ENCODE assay signal across 9 cellular contexts in genomic region chr5:168314735-168315411, GRCh38. TPM values are rescaled to one million over a fixed set of nuclear protein-coding genes. Genes with fewer than 3 reads are reported as not detected.
A peak's percentile ranks its signal among the peaks of the same experiment; 100 is the strongest.
DNase-seq lines count a peak whose midpoint lies in the region; ATAC-seq and TF ChIP-seq lines count a peak whose summit lies in the region.
"Had no signal": no experiment of that assay in that cellular context is flagged by ENCODE, and none has a peak within 500 bp of the region (broad histone marks: within the 10 kb centered on the region; RNA-seq: fewer than 3 reads in every experiment).

No MANE protein-coding gene starts in this region.

- no peak for TF ChIP-seq POLR2A in gastroesophageal sphincter (IDR thresholded peaks at IDR 0.05)
- TF ChIP-seq POLR2A in esophagus muscularis mucosa (IDR thresholded peaks at IDR 0.05; ENCODE audit: low read depth) = no peak

- no peaks in the 10 kb centered on the region for H4K20me1 ChIP-seq in GM23248 (ENCODE audit: insufficient read depth)

- DNase-seq in GM23248 (peak; percentile 94), renal cortical epithelial cell (ENCODE audit: low read depth) (peak; percentile 98), GM19238 (ENCODE audit: insufficient read length, low spot score) (no peak), esophagus muscularis mucosa (ENCODE audit: extremely low spot score) (no peak), DMS114 treated with DMSO at 0.1 percent for 48 hours (lab: John Stamatoyannopoulos, UW; ENCODE audit: unreplicated experiment) (no peak)
- no peak for DNase-seq in naive thymus-derived CD8-positive, alpha-beta T cell
- DNase-seq: activated T-cell treated with anti-CD3 and anti-CD28 coated beads for 4 hours had no signal

- H3F3A ChIP-seq in GM23248 (ENCODE audit: insufficient read depth) = peaks cover 9% of the 10 kb centered on the region; the same call in 1 of the 2 replicates

- peak overlapping the region in 1 of 10 donors; percentile 89 for H3K27ac Mint-ChIP-seq in naive thymus-derived CD8-positive, alpha-beta T cell

- no peak overlapping the region for H3K4me3 ChIP-seq in GM23248
- no peak overlapping the region for H3K4me3 ChIP-seq in gastroesophageal sphincter
- H3K4me3 ChIP-seq in esophagus muscularis mucosa = no peak overlapping the region

- POLR2A ChIA-PET in naive thymus-derived CD8-positive, alpha-beta T cell (lab: Charles Lee) = no interaction called here

- no peak overlapping the region for H2AFZ ChIP-seq in GM23248

- H3K36me3 ChIP-seq in GM23248 (ENCODE audit: low read depth) = no peaks in the 10 kb centered on the region
- no peaks in the 10 kb centered on the region for H3K36me3 ChIP-seq in gastroesophageal sphincter
- no peaks in the 10 kb centered on the region for H3K36me3 ChIP-seq in esophagus muscularis mucosa

- TF ChIP-seq CTCF in gastroesophageal sphincter (IDR thresholded peaks at IDR 0.05) (no peak), esophagus muscularis mucosa (IDR thresholded peaks at IDR 0.05) (no peak)

- no peaks in the 10 kb centered on the region for H3K36me3 Mint-ChIP-seq in naive thymus-derived CD8-positive, alpha-beta T cell

- H3K27me3 Mint-ChIP-seq in naive thymus-derived CD8-positive, alpha-beta T cell = peaks cover 0 to 12% (median 3%) of the 10 kb centered on the region in 5 donors

- peak overlapping the region; percentile 27 for H3K4me2 ChIP-seq in GM23248 (ENCODE audit: unreplicated experiment)

- H3K27ac ChIP-seq in GM23248 = peak overlapping the region; percentile 9; the same call in 1 of the 2 replicates
- H3K27ac ChIP-seq in gastroesophageal sphincter = no peak overlapping the region
- no peak overlapping the region for H3K27ac ChIP-seq in esophagus muscularis mucosa (replicated peaks in 1 of 4)

- WGBS in GM23248 (ENCODE audit: low coverage in 1 of 2, low lambda C conversion rate in 2 of 2, missing lambda C conversion rate in 2 of 2), 2 experiments = 9 to 13% methylated on average over 12 of the region's 12 CpGs
- 40% methylated on average over 5 to 11 of the region's 12 CpGs for WGBS in gastroesophageal sphincter (ENCODE audit: low coverage in 1 of 2), 2 donors
- 43% methylated on average over 12 of the region's 12 CpGs for WGBS in esophagus muscularis mucosa

- ATAC-seq in SK-N-SH treated with all-trans-retinoic acid at 6 μM for 48 hours = peak; percentile 71
- ATAC-seq in gastroesophageal sphincter = peak; percentile 19
- ATAC-seq in naive thymus-derived CD8-positive, alpha-beta T cell = no peak

- intact Hi-C loops in esophagus muscularis mucosa (cut with DNase I) = no loop called here

- no peaks in the 10 kb centered on the region for H3K9me2 ChIP-seq in GM23248 (ENCODE audit: insufficient read depth)

- no peak overlapping the region for H3K4me3 Mint-ChIP-seq in naive thymus-derived CD8-positive, alpha-beta T cell

- H3K9me3 Mint-ChIP-seq in naive thymus-derived CD8-positive, alpha-beta T cell = peaks cover 0 to 2% (median 0%) of the 10 kb centered on the region in 9 donors

- no peaks in the 10 kb centered on the region for H3K9me3 ChIP-seq in GM23248 (ENCODE audit: low read depth)
- H3K9me3 ChIP-seq in gastroesophageal sphincter = no peaks in the 10 kb centered on the region
- no peaks in the 10 kb centered on the region for H3K9me3 ChIP-seq in esophagus muscularis mucosa

- H3K4me1 Mint-ChIP-seq in naive thymus-derived CD8-positive, alpha-beta T cell = peaks cover 0 to 2% (median 0%) of the 10 kb centered on the region in 4 donors

- no peaks in the 10 kb centered on the region for H3K79me2 ChIP-seq in GM23248 (ENCODE audit: insufficient read depth)

- in situ Hi-C loops in GM23248 (cut with MboI) = no loop called here

- TF ChIP-seq EP300 in gastroesophageal sphincter (IDR thresholded peaks at IDR 0.05) = no peak
- TF ChIP-seq EP300 in esophagus muscularis mucosa (IDR thresholded peaks at IDR 0.05) = no peak

- H3K4me1 ChIP-seq in GM23248 (ENCODE audit: insufficient read depth) (peaks cover 32% of the 10 kb centered on the region), gastroesophageal sphincter (no peaks in the 10 kb centered on the region), esophagus muscularis mucosa (peaks cover 0 to 9% (median 4%) of the 10 kb centered on the region in 4 donors)

- H3K27me3 ChIP-seq in GM23248 (replicated peaks; ENCODE audit: insufficient read depth) = no peaks in the 10 kb centered on the region
- H3K27me3 ChIP-seq in gastroesophageal sphincter = no peaks in the 10 kb centered on the region
- H3K27me3 ChIP-seq in esophagus muscularis mucosa = no peaks in the 10 kb centered on the region

- 0 out of 2 replicates have a peak overlapping the region, but pooled peaks have one; percentile 19 for H3K9ac ChIP-seq in GM23248

TF ChIP-seq in SK-N-SH treated with all-trans-retinoic acid at 6 μM for 48 hours, 23 proteins besides CTCF, POLR2A, EP300 and RAD21:
- TF ChIP-seq ISL1 (CRISPR knock-in tag; IDR thresholded peaks at IDR 0.05) (peak; percentile 47; the same call in 1 of the 2 replicates), ESRRG (CRISPR knock-in tag; IDR thresholded peaks at IDR 0.05) (no peak), TOX (CRISPR knock-in tag; IDR thresholded peaks at IDR 0.05; ENCODE audit: borderline replicate concordance) (peak; percentile 75; the same call in 1 of the 2 replicates)

RNA-seq across cellular contexts. Expression of gene WWC1, which starts 23.4 kb away (rescaled TPM):
- 3.5 and 7.1 TPM in 2 replicates for total RNA-seq in GM23248 (2014; rRNA removed; shearing (Covaris generic))
- 1.2 and 1.8 TPM in 2 replicates for polyA plus RNA-seq in GM23248 (2016; fragmentation: Nextera tagmentation; extraction: Ambion mirVana)
- total RNA-seq in gastroesophageal sphincter = 1 to 10 TPM in 3 of 4 donors, under 1 TPM in 1; 0.67 to 6.9 (median 3.8) TPM
- 173 and 319 TPM in 2 replicates for total RNA-seq in renal cortical epithelial cell
- total RNA-seq in naive thymus-derived CD8-positive, alpha-beta T cell = under 1 TPM in 1 of 2 experiments, not detected in 1; 0.62 TPM
- under 1 TPM in 1 of 3 donors, not detected in 2; 0.15 TPM for polyA plus RNA-seq in naive thymus-derived CD8-positive, alpha-beta T cell
- total RNA-seq in esophagus muscularis mucosa = 1 to 10 TPM; 2.1 to 6.2 (median 3.2) TPM

Comparison
In these comparisons a context has a peak if more than half of its experiments do, and no peak if none do; other contexts are left out.
1. DNase-seq: peak in GM23248 (single experiment) and renal cortical epithelial cell (single experiment); none in GM19238 (single experiment), naive thymus-derived CD8-positive, alpha-beta T cell (0 of 10), esophagus muscularis mucosa (single experiment) and DMS114 treated with DMSO at 0.1 percent for 48 hours (single experiment).
2. ATAC-seq: peak in SK-N-SH treated with all-trans-retinoic acid at 6 μM for 48 hours (single experiment) and gastroesophageal sphincter (single experiment); none in naive thymus-derived CD8-positive, alpha-beta T cell (0 of 2).
3. RNA of gene WWC1, which starts 23.4 kb away (total RNA-seq): 173 to 319 TPM in renal cortical epithelial cell; 3.5 to 7.1 TPM in GM23248, 0.67 to 6.9 TPM in gastroesophageal sphincter, 2.1 to 6.2 TPM in esophagus muscularis mucosa and 0.62 TPM in naive thymus-derived CD8-positive, alpha-beta T cell; every median in the first group is over 10 times any median in the second.